Comparison of ENCODE assay signal across 8 cellular contexts in the genomic region with DNA sequence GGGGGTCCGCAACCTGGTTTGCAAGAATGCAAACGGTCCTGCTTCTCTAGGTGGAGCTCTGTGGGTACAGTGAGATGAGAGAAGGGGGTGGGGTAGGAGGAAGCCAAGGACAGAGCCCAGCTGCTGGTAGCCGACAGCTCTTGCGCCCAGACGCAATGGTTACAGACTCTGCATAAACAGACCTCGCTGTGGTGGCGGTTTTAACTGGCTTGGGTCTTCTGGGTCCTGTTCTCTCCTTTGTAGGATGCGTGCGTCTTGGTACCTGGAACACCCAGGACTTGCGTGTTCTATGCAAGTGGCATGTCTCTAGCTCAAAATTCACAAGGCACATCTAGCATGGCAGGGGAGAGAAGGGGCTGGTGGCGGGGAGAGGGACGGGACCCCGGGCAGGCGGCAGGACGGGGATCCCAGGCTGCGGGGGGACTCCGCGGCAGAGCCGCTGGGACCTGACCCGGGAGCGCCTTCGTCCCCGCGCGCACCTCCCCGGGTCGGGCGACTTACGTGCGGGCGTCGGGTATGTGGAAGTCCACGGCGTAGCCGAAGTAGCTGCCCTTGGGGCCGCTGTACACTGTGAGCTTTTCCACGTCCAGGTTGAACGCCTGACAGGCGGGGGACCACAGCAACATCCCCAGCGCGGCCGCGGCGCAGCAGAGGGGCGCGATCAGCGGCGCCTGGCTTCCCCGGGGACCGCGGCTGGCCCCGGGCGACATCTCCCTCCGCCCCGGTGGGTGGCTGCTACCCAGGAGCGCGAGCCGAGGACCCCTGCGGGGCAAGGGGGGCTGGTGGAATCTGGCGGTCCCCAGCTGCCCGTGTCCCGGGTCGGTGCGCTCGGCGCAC. TPM values are rescaled to one million over a fixed set of nuclear protein-coding genes. Genes with fewer than 3 reads are reported as not detected.
DNase-seq lines count a peak whose midpoint lies in the region; ATAC-seq and TF ChIP-seq lines count a peak whose summit lies in the region.

No MANE protein-coding gene starts in this region.

- no TSS peak for BruUV-seq in IMR-90 (replicated peaks; lab: Mats Ljungman, UMichigan)

- ATAC-seq in IMR-90 (ENCODE audit: low read depth) (peak; percentile 27), left lung (peak; percentile 68)
- ATAC-seq in naive thymus-derived CD8-positive, alpha-beta T cell = no peak

- no peak overlapping the region for H4K91ac ChIP-seq in IMR-90 (ENCODE audit: insufficient read depth, low read depth, low read length)

- H2BK20ac ChIP-seq in IMR-90 (ENCODE audit: low read depth, low read length) = no peak overlapping the region

- no peak overlapping the region; the same call in 1 of the 2 replicates for H3K14ac ChIP-seq in IMR-90 (replicated peaks; ENCODE audit: low read depth, low read length)

- H3K18ac ChIP-seq in IMR-90 (ENCODE audit: low read depth, low read length) = no peak overlapping the region

- no peak overlapping the region for H2AK5ac ChIP-seq in IMR-90 (ENCODE audit: low read depth, low read length)

- CTCF ChIA-PET in IMR-90 (lab: Yijun Ruan, JAX) = interaction anchor here (0.6 to 4.1 kb wide), 18 partner anchors 8 to 291 kb away, joined by 3 to 28 read pairs (median 4); no protein-coding TSS in a partner anchor

- H2AK9ac ChIP-seq in IMR-90 (replicated peaks; ENCODE audit: low read depth, low read length, poor library complexity) = peak overlapping the region; percentile 75

- H3K36me3 ChIP-seq in IMR-90 (ENCODE audit: control insufficient read depth, insufficient read depth, low read length) (no peaks in the 10 kb centered on the region), left lung (no peaks in the 10 kb centered on the region), subcutaneous abdominal adipose tissue (ENCODE audit: control insufficient read depth in 5 of 5, insufficient read depth in 5 of 5, low read length in 5 of 5) (no peaks in the 10 kb centered on the region), SJCRH30 (no peaks in the 10 kb centered on the region)

- no peak overlapping the region for H2BK5ac ChIP-seq in IMR-90 (ENCODE audit: low read depth, low read length, poor library complexity, severe bottlenecking)

- no peak for TF ChIP-seq POLR2A in IMR-90 (IDR thresholded peaks at IDR 0.05; ENCODE audit: low read depth, low read length)

- in situ Hi-C loops in IMR-90 (cut with MboI; ENCODE audit: low sequenced_read_pairs) = no loop called here

- H3K4me1 ChIP-seq in IMR-90 (ENCODE audit: control insufficient read depth, insufficient read depth, low read length) (no peaks in the 10 kb centered on the region), left lung (peaks cover 0 to 4% of the 10 kb centered on the region in 2 donors), subcutaneous abdominal adipose tissue (ENCODE audit: control insufficient read depth in 5 of 5, insufficient read depth in 5 of 5, low read length in 5 of 5) (peaks cover 0 to 15% (median 13%) of the 10 kb centered on the region in 5 donors), SJCRH30 (no peaks in the 10 kb centered on the region)

- H4K8ac ChIP-seq in IMR-90 (ENCODE audit: low read depth in 2 of 2, low read length in 2 of 2) = no peak overlapping the region

- H3K4me2 ChIP-seq in IMR-90 (ENCODE audit: low read depth, low read length) = peak overlapping the region; percentile 71

- H3K36me3 Mint-ChIP-seq in naive thymus-derived CD8-positive, alpha-beta T cell = peaks cover 0 to 3% (median 0%) of the 10 kb centered on the region in 3 donors

- POLR2A ChIA-PET in IMR-90 (lab: Charles Lee; ENCODE audit: unreplicated experiment) = no interaction called here
- POLR2A ChIA-PET in naive thymus-derived CD8-positive, alpha-beta T cell (lab: Charles Lee) = no interaction called here

- peak overlapping the region in 1 of 10 donors; percentile 35 for H3K27ac Mint-ChIP-seq in naive thymus-derived CD8-positive, alpha-beta T cell

- no peaks in the 10 kb centered on the region for H3K9me1 ChIP-seq in IMR-90 (ENCODE audit: insufficient read depth, low read length)

- H3K79me1 ChIP-seq in IMR-90 (ENCODE audit: low read depth in 1 of 2, low read length in 2 of 2) = no peaks in the 10 kb centered on the region

- H3K23ac ChIP-seq in IMR-90 (ENCODE audit: low read depth, low read length) = no peak overlapping the region

- TF ChIP-seq CTCF in IMR-90 (conservative IDR thresholded peaks at IDR 0.05; ENCODE audit: low read depth, low read length) = no peak
- TF ChIP-seq CTCF in coronary artery (IDR thresholded peaks at IDR 0.05) = no peak
- TF ChIP-seq CTCF in left lung (IDR thresholded peaks at IDR 0.05) = no peak

- H3K9me3 ChIP-seq in IMR-90 (ENCODE audit: control insufficient read depth, insufficient read depth, low read length) = no peaks in the 10 kb centered on the region
- H3K9me3 ChIP-seq in left lung = no peaks in the 10 kb centered on the region
- H3K9me3 ChIP-seq in subcutaneous abdominal adipose tissue (ENCODE audit: control insufficient read depth in 5 of 5, low read length in 5 of 5) = no peaks in the 10 kb centered on the region
- no peaks in the 10 kb centered on the region for H3K9me3 ChIP-seq in SJCRH30 (replicated peaks)

- H3K9me3 Mint-ChIP-seq in naive thymus-derived CD8-positive, alpha-beta T cell = no peaks in the 10 kb centered on the region

- WGBS in IMR-90 (ENCODE audit: extremely low coverage in 2 of 2, insufficient read length in 1 of 2), 2 experiments = 0% methylated on average over 23 of the region's 66 CpGs; no CpG with 5 or more reads in 1 of the 2 experiments

- 0 out of 2 replicates have a peak overlapping the region, but pooled peaks have one; percentile 8 for H2BK120ac ChIP-seq in IMR-90 (ENCODE audit: low read depth, low read length)

- peaks cover 26 to 69% (median 48%) of the 10 kb centered on the region in 5 donors for H3K27me3 Mint-ChIP-seq in naive thymus-derived CD8-positive, alpha-beta T cell

- no peaks in the 10 kb centered on the region for H4K20me1 ChIP-seq in IMR-90 (ENCODE audit: insufficient read depth, low read length)

- intact Hi-C loops in IMR-90 (cut with micrococcal nuclease) = no loop called here
- intact Hi-C loops in left lung (cut with DNase I) = loop anchor here in 1 of 2 donors (5.0 kb wide), 1 partner anchor 277 kb away; no protein-coding TSS in a partner anchor

- H2BK15ac ChIP-seq in IMR-90 (ENCODE audit: low read depth, low read length) = no peak overlapping the region

- no peak overlapping the region for H4K5ac ChIP-seq in IMR-90 (ENCODE audit: low read depth, low read length)

- peak overlapping the region; percentile 48; the same call in 1 of the 2 replicates for H3K4ac ChIP-seq in IMR-90 (ENCODE audit: low read depth, low read length)

- H3K9ac ChIP-seq in IMR-90 (ENCODE audit: low read depth, low read length) (no peak overlapping the region), subcutaneous abdominal adipose tissue (ENCODE audit: low read length in 5 of 5) (no peak overlapping the region)

- DNase-seq in IMR-90 (no peak), coronary artery (ENCODE audit: low spot score) (peak; percentile 74), left lung (peak in 1 of 2 donors; percentile 69), SJCRH30 (no peak), SKM-1 (lab: John Stamatoyannopoulos, UW; ENCODE audit: unreplicated experiment) (no peak)
- no peak for DNase-seq in stimulated activated CD4-positive, alpha-beta T cell treated with anti-CD3 and anti-CD28 coated beads, Interleukin-4, amount 100 ng/mL, for 1 hour
- no peak for DNase-seq in naive thymus-derived CD8-positive, alpha-beta T cell

- H3K56ac ChIP-seq in IMR-90 (ENCODE audit: extremely low read depth, insufficient read depth, low read length) = no peak overlapping the region

- no peak overlapping the region for H3K27ac ChIP-seq in IMR-90 (ENCODE audit: insufficient read depth, low read length)
- peak overlapping the region; percentile 94 to 95 for H3K27ac ChIP-seq in coronary artery
- peak overlapping the region; percentile 63 to 72 for H3K27ac ChIP-seq in left lung
- no peak overlapping the region for H3K27ac ChIP-seq in subcutaneous abdominal adipose tissue (ENCODE audit: low read depth, low read length)
- no peak overlapping the region for H3K27ac ChIP-seq in SJCRH30

- H3K4me3 ChIP-seq in IMR-90 (ENCODE audit: insufficient read depth, low read depth, low read length) (peak overlapping the region; percentile 24; the same call in 1 of the 2 replicates), coronary artery (peak overlapping the region; percentile 86), left lung (peak overlapping the region; percentile 39 to 42), subcutaneous abdominal adipose tissue (ENCODE audit: low read depth in 1 of 5, low read length in 5 of 5) (peak overlapping the region; percentile 2 to 61 (median 55)), SJCRH30 (no peak overlapping the region)

- H3K4me3 Mint-ChIP-seq in naive thymus-derived CD8-positive, alpha-beta T cell = peak overlapping the region in 3 of 10 donors; percentile 28 to 47 (median 36)

- dilution Hi-C loops in IMR-90 (cut with HindIII; ENCODE audit: low sequenced_read_pairs, unreplicated experiment) = no loop called here

- H3K27me3 ChIP-seq in IMR-90 (ENCODE audit: control insufficient read depth, insufficient read depth, low read length) (peaks cover 43% of the 10 kb centered on the region), left lung (peaks cover 16 to 57% of the 10 kb centered on the region in 2 donors), subcutaneous abdominal adipose tissue (ENCODE audit: control insufficient read depth in 5 of 5, insufficient read depth in 4 of 5, low read length in 5 of 5) (peaks cover 5 to 27% (median 14%) of the 10 kb centered on the region in 5 donors), SJCRH30 (no peaks in the 10 kb centered on the region; the same call in 1 of the 2 replicates)

- peak overlapping the region; percentile 71 for H2AFZ ChIP-seq in IMR-90 (replicated peaks; ENCODE audit: low read length, poor library complexity)

- peaks cover 2 to 10% (median 5%) of the 10 kb centered on the region in 4 donors for H3K4me1 Mint-ChIP-seq in naive thymus-derived CD8-positive, alpha-beta T cell

- TF ChIP-seq RAD21 in IMR-90 (IDR thresholded peaks at IDR 0.05; ENCODE audit: low read length) = no peak

TF ChIP-seq in IMR-90, 13 proteins besides CTCF, POLR2A, EP300 and RAD21 (continues in another document):
- no peak for TF ChIP-seq USF2 (IDR thresholded peaks at IDR 0.05; ENCODE audit: low read depth, low read length)
- TF ChIP-seq SMC3 (IDR thresholded peaks at IDR 0.05; ENCODE audit: low read depth, low read length) = no peak

RNA-seq across cellular contexts. Expression of gene ITGA8, which starts 0.4 kb away (rescaled TPM):
- total RNA-seq in IMR-90 (2012; rRNA removed) (under 0.01 TPM in 2 replicates), left lung (10 to 100 TPM; 23.7 to 25.5 TPM)
- 0.01 and 0.02 TPM in 2 replicates for polyA plus RNA-seq in IMR-90 (2012; rRNA removed)
- under 0.01 TPM in 1 of 2 replicates, not detected in the other for polyA plus RNA-seq in IMR-90 (2012; cell fraction: cytosol; rRNA removed)
- polyA plus RNA-seq in IMR-90 (2012; cell fraction: nucleus; rRNA removed; ENCODE audit: low replicate concordance) = 0.01 and 0.03 TPM in 2 replicates
- total RNA-seq in SJCRH30 (2014; rRNA removed; shearing (Covaris generic)) = not detected in 2 replicates
- not detected for total RNA-seq in naive thymus-derived CD8-positive, alpha-beta T cell
- not detected for polyA plus RNA-seq in naive thymus-derived CD8-positive, alpha-beta T cell

Comparison
In these comparisons a context has a peak if more than half of its experiments do, and no peak if none do; other contexts are left out.
1. ATAC-seq: peak in IMR-90 (single experiment) and left lung (single experiment); none in naive thymus-derived CD8-positive, alpha-beta T cell (0 of 2).
2. H3K27ac ChIP-seq: peak in coronary artery (2 of 2) and left lung (2 of 2); none in IMR-90 (single experiment), subcutaneous abdominal adipose tissue (single experiment) and SJCRH30 (single experiment).
3. RNA of gene ITGA8, which starts 0.4 kb away (total RNA-seq): 23.7 to 25.5 TPM in left lung; under 0.01 TPM in IMR-90, not detected in SJCRH30 and not detected in naive thymus-derived CD8-positive, alpha-beta T cell; every median in the first group is over 10 times any median in the second.